In genomic region chr2:26946841-26947784, GRCh38 we compare ENCODE assay signal across 14 cellular contexts. TPM values are rescaled to one million over a fixed set of nuclear protein-coding genes. Genes with fewer than 3 reads are reported as not detected.
A peak's percentile ranks its signal among the peaks of the same experiment; 100 is the strongest.
DNase-seq lines count a peak whose midpoint lies in the region; ATAC-seq, FAIRE-seq and TF ChIP-seq lines count a peak whose summit lies in the region.
"Had no signal": no experiment of that assay in that cellular context is flagged by ENCODE, and none has a peak within 500 bp of the region (broad histone marks: within the 10 kb centered on the region; RNA-seq: fewer than 3 reads in every experiment).

No MANE protein-coding gene starts in this region.

- no peaks in the 10 kb centered on the region for H3K36me3 ChIP-seq in HepG2 (replicated peaks in 1 of 2; ENCODE audit: control insufficient read depth in 1 of 2, insufficient read depth in 2 of 2, low read length in 2 of 2)
- H3K36me3 ChIP-seq: thoracic aorta had no signal

- CTCF ChIA-PET in HepG2 (lab: Yijun Ruan, JAX; ENCODE audit: low intra/inter-chr PET ratio, low total read pairs), result no interaction called here

- H3K9me3 ChIP-seq in HepG2 (ENCODE audit: low read length), result no peaks in the 10 kb centered on the region
- H3K9me3 ChIP-seq: thoracic aorta had no signal

- H4K20me1 ChIP-seq in HepG2 (ENCODE audit: insufficient read depth, low read length), result no peaks in the 10 kb centered on the region

- POLR2A ChIA-PET in HepG2 (lab: Yijun Ruan, JAX), result no interaction called here

- no TSS peak for BruUV-seq in HepG2 (replicated peaks; lab: Mats Ljungman, UMichigan)

- WGBS in HepG2 (ENCODE audit: low lambda C conversion rate), result 29% methylated on average over 29 of the region's 34 CpGs

- no peak for TF ChIP-seq RAD21 in HepG2 (CRISPR knock-in tag; IDR thresholded peaks at IDR 0.05)

- TF ChIP-seq EP300 in HepG2 (IDR thresholded peaks at IDR 0.05; ENCODE audit: low read depth in 2 of 2, low read length in 2 of 2) (no peak), HepG2 (CRISPR knock-in tag; IDR thresholded peaks at IDR 0.05; ENCODE audit: borderline replicate concordance) (no peak)

- no peak for FAIRE-seq in HepG2 (lab: Jason Lieb, UNC)

- no peak overlapping the region for H3K4me2 ChIP-seq in HepG2 (ENCODE audit: low read depth, low read length)

- H3K4me1 ChIP-seq in HepG2 (ENCODE audit: insufficient read depth, low read length), result peaks cover 24% of the 10 kb centered on the region
- H3K4me1 ChIP-seq in foreskin keratinocyte, result no peaks in the 10 kb centered on the region

- no peak for TF ChIP-seq POLR2A in HepG2 (IDR thresholded peaks at IDR 0.05; ENCODE audit: insufficient read depth in 1 of 2, low read depth in 2 of 2, low read length in 2 of 2)

- no peaks in the 10 kb centered on the region for H3K79me2 ChIP-seq in HepG2 (ENCODE audit: insufficient read depth, low read length)

- peaks cover 15 to 72% of the 10 kb centered on the region in 2 experiments for H3K27me3 ChIP-seq in HepG2 (ENCODE audit: control insufficient read depth in 1 of 2, insufficient read depth in 2 of 2, low read length in 2 of 2)
- H3K27me3 ChIP-seq in foreskin keratinocyte, result peaks cover 18% of the 10 kb centered on the region

- H3K27ac ChIP-seq in HepG2 (ENCODE audit: extremely low read length, insufficient read depth, low read length), result no peak overlapping the region
- H3K27ac ChIP-seq in foreskin keratinocyte, result no peak overlapping the region
- H3K27ac ChIP-seq: skin epidermis, thoracic aorta had no signal

- in situ Hi-C loops in KBM-7 (cut with MboI; ENCODE audit: low pct_unique_long_range_greater_than_20kb, low sequenced_read_pairs), result loop anchor here (25.0 kb wide), 1 partner anchor 110 kb away; the partner anchor contains the start of gene DPYSL5
- in situ Hi-C loops in HepG2 (cut with HindIII; ENCODE audit: extremely low pct_ligation_motif_present, low pct_unique_long_range_greater_than_20kb), result no loop called here

- TF ChIP-seq CTCF in HepG2 (CRISPR knock-in tag; IDR thresholded peaks at IDR 0.05) (no peak), foreskin keratinocyte (conservative IDR thresholded peaks at IDR 0.05) (no peak)

- H3K9ac ChIP-seq in HepG2 (ENCODE audit: insufficient read depth, low read depth, low read length), result no peak overlapping the region

- H2AFZ ChIP-seq in HepG2 (ENCODE audit: low read length), result no peak overlapping the region

- ATAC-seq in HepG2, result peak; percentile 34
- ATAC-seq in GM18517 (IDR thresholded peaks at IDR 0.05; ENCODE audit: unreplicated experiment), result no peak
- no peak for ATAC-seq in foreskin keratinocyte
- ATAC-seq: CD8-positive, alpha-beta T cell had no signal

- no peak overlapping the region; a peak in 1 of 6 replicates for H3K4me3 ChIP-seq in HepG2 (replicated peaks in 1 of 3; ENCODE audit: insufficient read depth in 1 of 3, low read depth in 2 of 3, low read length in 3 of 3)
- H3K4me3 ChIP-seq: skin epidermis, thoracic aorta had no signal

- intact Hi-C loops in HepG2 (cut with micrococcal nuclease; ENCODE audit: unreplicated experiment), result no loop called here

- DNase-seq in AML-193 (lab: John Stamatoyannopoulos, UW) (peak; percentile 16 to 23), KBM-7 (peak; percentile 50), astrocyte of the hippocampus (ENCODE audit: low read depth, low spot score) (peak; percentile 85), HepG2 (ENCODE audit: low spot score) (peak; percentile 35), foreskin keratinocyte (no peak), mucosa of gallbladder (ENCODE audit: low spot score) (no peak), activated gamma-delta T cell (lab: John Stamatoyannopoulos, UW) (no peak)
- DNase-seq: activated CD4-positive, alpha-beta T cell treated with anti-CD3 and anti-CD28 coated beads, Interleukin-2, amount 10 ng/mL, durations not matched to agents 24 days and 14 days; CD8-positive, alpha-beta T cell; cerebellar nuclear complex; NCI-H345 had no signal

TF ChIP-seq in HepG2, 621 proteins besides CTCF, POLR2A, EP300 and RAD21:
- no peak for TF ChIP-seq SNRNP70 (IDR thresholded peaks at IDR 0.05; ENCODE audit: low read depth, low read length)
- no peak for TF ChIP-seq ZNF549 (CRISPR knock-in tag; IDR thresholded peaks at IDR 0.05)
- TF ChIP-seq ZSCAN21 (CRISPR knock-in tag; IDR thresholded peaks at IDR 0.05; ENCODE audit: borderline replicate concordance), result no peak

RNA-seq across cellular contexts. Expression of gene MAPRE3, which starts 23.3 kb away (rescaled TPM):
- 0.20 and 0.31 TPM in 2 replicates for total RNA-seq in HepG2 (2016; rRNA removed; fragmentation: Illumina TruSeq; extraction: Trizol)
- total RNA-seq in HepG2 (2016; cell fraction: cytosol; rRNA removed; fragmentation: Illumina TruSeq; extraction: Trizol; ENCODE audit: low read depth), result 0.18 TPM in 1 of 2 replicates, not detected in the other
- 0.15 and 0.19 TPM in 2 replicates for total RNA-seq in HepG2 (2016; cell fraction: insoluble cytoplasmic fraction; rRNA removed; fragmentation: Illumina TruSeq; extraction: Trizol)
- total RNA-seq in HepG2 (2016; cell fraction: membrane; rRNA removed; fragmentation: Illumina TruSeq; extraction: Trizol), result 0.15 and 0.24 TPM in 2 replicates
- total RNA-seq in HepG2 (2016; cell fraction: nucleus; rRNA removed; fragmentation: Illumina TruSeq; extraction: Trizol), result 0.60 and 0.99 TPM in 2 replicates
- 0.73 and 0.91 TPM in 2 replicates for polyA plus RNA-seq in HepG2 (2011; rRNA removed)
- 0.34 and 0.65 TPM in 2 replicates for polyA plus RNA-seq in HepG2 (2011; cell fraction: cytosol; rRNA removed)
- 3.3 and 5.1 TPM in 2 replicates for polyA plus RNA-seq in HepG2 (2011; cell fraction: nucleus; rRNA removed)
- 0.91 and 2.1 TPM in 2 replicates for polyA plus RNA-seq in HepG2 (2012)
- polyA plus RNA-seq in HepG2 (2016; cell fraction: cytosol; fragmentation: Illumina TruSeq; extraction: Trizol; ENCODE audit: low read depth), result 0.11 and 0.17 TPM in 2 replicates
- polyA plus RNA-seq in HepG2 (2016; cell fraction: insoluble cytoplasmic fraction; fragmentation: Illumina TruSeq; extraction: Trizol; ENCODE audit: low read depth), result 0.59 and 0.88 TPM in 2 replicates
- polyA plus RNA-seq in HepG2 (2016; cell fraction: membrane; fragmentation: Illumina TruSeq; extraction: Trizol; ENCODE audit: low read depth), result 0.28 and 0.30 TPM in 2 replicates
- polyA plus RNA-seq in HepG2 (2016; cell fraction: nucleus; fragmentation: Illumina TruSeq; extraction: Trizol; ENCODE audit: insufficient read depth, low read depth), result 1.8 and 2.0 TPM in 2 replicates
- 0.44 and 3.1 TPM in 2 replicates for polyA minus RNA-seq in HepG2 (2011; rRNA and poly(A)+ RNA removed; ENCODE audit: low replicate concordance)
- 0.69 TPM in 1 of 2 replicates, not detected in the other for polyA minus RNA-seq in HepG2 (2011; cell fraction: cytosol; rRNA and poly(A)+ RNA removed)
- polyA minus RNA-seq in HepG2 (2011; cell fraction: nucleus; rRNA and poly(A)+ RNA removed), result 0.99 TPM in 1 of 2 replicates, not detected in the other
- total RNA-seq in foreskin keratinocyte, result 6.8 and 7.7 TPM in 2 replicates
- polyA plus RNA-seq in foreskin keratinocyte, result 8.9 and 11.0 TPM in 2 replicates
- 25.2 TPM for total RNA-seq in mucosa of gallbladder

Comparison
In these comparisons a context has a peak if more than half of its experiments do, and no peak if none do; other contexts are left out.
1. DNase-seq: peak in AML-193 (2 of 2), KBM-7 (single experiment), astrocyte of the hippocampus (single experiment) and HepG2 (single experiment); none in foreskin keratinocyte (0 of 2), mucosa of gallbladder (single experiment) and activated gamma-delta T cell (single experiment).